In the genomic region with DNA sequence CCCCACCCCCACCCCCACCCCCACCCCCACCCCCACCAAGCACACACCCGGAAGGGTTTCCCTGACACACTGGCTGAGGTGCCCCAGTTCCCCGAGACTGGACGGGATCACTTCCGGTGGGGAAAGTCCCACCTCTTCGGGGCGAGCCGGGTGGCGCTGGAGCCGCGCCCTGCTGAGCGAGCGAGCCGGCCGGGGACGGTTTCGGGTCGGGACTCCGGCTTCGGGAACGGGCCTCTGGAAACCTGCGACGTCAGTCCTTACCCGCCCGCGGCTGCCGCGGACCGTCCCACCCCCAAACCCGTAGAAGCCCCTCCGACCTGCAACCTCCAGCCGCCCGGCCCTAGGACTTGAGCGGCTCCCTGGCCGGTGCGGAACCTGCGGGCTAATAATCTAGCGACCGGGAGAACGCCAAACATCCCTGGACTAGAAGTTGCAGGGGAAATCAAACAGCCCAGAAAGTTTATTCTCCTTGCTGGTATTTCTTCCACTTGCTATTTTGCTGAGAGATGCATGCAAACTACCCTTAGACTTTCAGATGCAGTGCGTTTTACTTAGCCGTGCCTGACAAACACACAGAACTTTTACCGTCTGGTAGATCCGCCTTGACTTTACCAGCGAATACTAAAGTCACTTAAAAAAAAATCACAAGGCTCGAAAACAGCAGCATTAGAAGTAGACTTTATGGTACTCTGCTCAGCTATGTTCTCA, we compare ENCODE assay signal across 8 cellular contexts. TPM values are rescaled to one million over a fixed set of nuclear protein-coding genes. Genes with fewer than 3 reads are reported as not detected.
A peak's percentile ranks its signal among the peaks of the same experiment; 100 is the strongest.
DNase-seq lines count a peak whose midpoint lies in the region; ATAC-seq and TF ChIP-seq lines count a peak whose summit lies in the region.

No MANE protein-coding gene starts in this region.

- no peak for TF ChIP-seq CTCF in GM12864 (IDR thresholded peaks at IDR 0.05; ENCODE audit: low read depth, low read length, missing control alignments)
- no peak for TF ChIP-seq CTCF in SU-DHL-6 (IDR thresholded peaks at IDR 0.05; ENCODE audit: insufficient read depth, low read length, poor library complexity, severe bottlenecking)
- no peak for TF ChIP-seq CTCF in upper lobe of right lung (IDR thresholded peaks at IDR 0.05)

- H3K9ac ChIP-seq in SU-DHL-6 (ENCODE audit: low read length): peak overlapping the region; percentile 82

- intact Hi-C loops in left cardiac atrium (cut with DNase I) (no loop called here), posterior vena cava (cut with DNase I) (loop anchor here (10.0 kb wide), 2 partner anchors 113 to 123 kb away; no protein-coding TSS in a partner anchor), upper lobe of right lung (cut with DNase I) (no loop called here)

- H3K4me3 ChIP-seq in GM12864 (ENCODE audit: low read depth, low read length) (peak overlapping the region; percentile 79), SU-DHL-6 (ENCODE audit: insufficient read depth, low read length, poor library complexity, severe bottlenecking) (peak overlapping the region; percentile 84), upper lobe of right lung (peak overlapping the region; percentile 69)

- H3K79me2 ChIP-seq in SU-DHL-6 (ENCODE audit: insufficient read depth, low read length): peaks cover 21% of the 10 kb centered on the region

- no peaks in the 10 kb centered on the region for H4K20me1 ChIP-seq in SU-DHL-6 (ENCODE audit: low read depth, low read length)

- DNase-seq in GM12864 (ENCODE audit: low read depth) (peak; percentile 63), NCI-H1105 (lab: John Stamatoyannopoulos, UW) (peak; percentile 63), left cardiac atrium (peak; percentile 86), posterior vena cava (ENCODE audit: low spot score) (peak; percentile 93), upper lobe of right lung (peak; percentile 90)
- peak; percentile 61 for DNase-seq in activated naive CD8-positive, alpha-beta T cell treated with anti-CD3 and anti-CD28 coated beads, Interleukin-2, amount 50 U/mL, for 16 hours (ENCODE audit: low read depth, low spot score)

- H3K9me3 ChIP-seq in SU-DHL-6 (ENCODE audit: insufficient read depth, low read length) (no peaks in the 10 kb centered on the region), upper lobe of right lung (no peaks in the 10 kb centered on the region)

- no peaks in the 10 kb centered on the region for H3K27me3 ChIP-seq in SU-DHL-6 (ENCODE audit: low read length)
- H3K27me3 ChIP-seq in upper lobe of right lung: no peaks in the 10 kb centered on the region

- peaks cover 17% of the 10 kb centered on the region for H3K4me1 ChIP-seq in upper lobe of right lung

- H3K36me3 ChIP-seq in SU-DHL-6 (ENCODE audit: low read length) (peaks cover 3% of the 10 kb centered on the region; the same call in 1 of the 2 replicates), upper lobe of right lung (no peaks in the 10 kb centered on the region)

- peak overlapping the region; percentile 94 for H3K4me2 ChIP-seq in SU-DHL-6 (ENCODE audit: low read depth, low read length, poor library complexity, severe bottlenecking)

- H3F3A ChIP-seq in SU-DHL-6 (ENCODE audit: insufficient read depth): 0 out of 2 replicates have a peak, but pooled peaks cover 7% of the 10 kb centered on the region

- H3K27ac ChIP-seq in SU-DHL-6 (ENCODE audit: low read depth, low read length): peak overlapping the region; percentile 86
- H3K27ac ChIP-seq in upper lobe of right lung: peak overlapping the region; percentile 96

- peak overlapping the region; percentile 68 for H2AFZ ChIP-seq in SU-DHL-6 (ENCODE audit: low read depth, low read length, severe bottlenecking)

- ATAC-seq in HG02642 (IDR thresholded peaks at IDR 0.05; ENCODE audit: poor library complexity, unreplicated experiment) (peak; percentile 57), left cardiac atrium (peak; percentile 92 to 94), upper lobe of right lung (peak; percentile 94)

- H3K9me2 ChIP-seq in SU-DHL-6 (replicated peaks; ENCODE audit: insufficient read depth, low read length): no peaks in the 10 kb centered on the region

RNA-seq across cellular contexts. Expression of a gene that starts 1.0 kb away (rescaled TPM):
- total RNA-seq in left cardiac atrium (10 to 100 TPM; 20.6 to 25.4 TPM), posterior vena cava (10 to 100 TPM; 21.1 to 25.8 TPM), upper lobe of right lung (24.3 TPM)

Comparison
In these comparisons a context has a peak if more than half of its experiments do, and no peak if none do; other contexts are left out.
1. Peak in every context shown above with its lines: DNase-seq, ATAC-seq, H3K4me3 ChIP-seq and H3K27ac ChIP-seq.
2. intact Hi-C loops: an anchor here in posterior vena cava (10.0 kb wide); none called in left cardiac atrium and upper lobe of right lung.